Comparison of ENCODE assay signal across 11 cellular contexts in genomic region chr5:100840769-100841168, GRCh38.
DNase-seq lines count a peak whose midpoint lies in the region; ATAC-seq, FAIRE-seq and TF ChIP-seq lines count a peak whose summit lies in the region.
"Had no signal": no experiment of that assay in that cellular context is flagged by ENCODE, and none has a peak within 500 bp of the region (broad histone marks: within the 10 kb centered on the region; RNA-seq: fewer than 3 reads in every experiment).

No MANE protein-coding gene starts in this region.

- no peak for TF ChIP-seq POLR2A in A549 (IDR thresholded peaks at IDR 0.05; ENCODE audit: low read length)

- H3K4me3 ChIP-seq in A549: no peak overlapping the region
- H3K4me3 ChIP-seq: lower lobe of right lung had no signal

- ATAC-seq in A549 (no peak), GM18867 (IDR thresholded peaks at IDR 0.05; ENCODE audit: unreplicated experiment) (peak; percentile 37), HG03095 (IDR thresholded peaks at IDR 0.05; ENCODE audit: unreplicated experiment) (peak; percentile 32), SK-N-SH treated with all-trans-retinoic acid at 6 μM for 48 hours (no peak), HG03469 (IDR thresholded peaks at IDR 0.05; ENCODE audit: unreplicated experiment) (no peak)
- ATAC-seq: Right ventricle myocardium inferior had no signal

- H3K27ac ChIP-seq in A549: peak overlapping the region; percentile 61 to 66; a peak in 5 of 6 replicates

- H3K36me3 Mint-ChIP-seq in activated naive CD8-positive, alpha-beta T cell treated with anti-CD3 and anti-CD28 coated beads for 36 hours: peaks cover 33% of the 10 kb centered on the region
- H3K36me3 Mint-ChIP-seq in progenitor cell of endocrine pancreas (ENCODE audit: insufficient read depth): no peaks in the 10 kb centered on the region

- no peak overlapping the region for H3K4me3 Mint-ChIP-seq in activated naive CD8-positive, alpha-beta T cell treated with anti-CD3 and anti-CD28 coated beads for 36 hours
- no peak overlapping the region for H3K4me3 Mint-ChIP-seq in progenitor cell of endocrine pancreas (ENCODE audit: low read depth)

- no peak for TF ChIP-seq EP300 in A549 (IDR thresholded peaks at IDR 0.05)

- TF ChIP-seq CTCF in A549 (IDR thresholded peaks at IDR 0.05) (no peak), progenitor cell of endocrine pancreas (IDR thresholded peaks at IDR 0.05; ENCODE audit: unreplicated experiment) (no peak)

- TF ChIP-seq RAD21 in A549 (conservative IDR thresholded peaks at IDR 0.05 in 1 of 2, IDR thresholded peaks at IDR 0.05 in 1 of 2): no peak

- no peaks in the 10 kb centered on the region for H3K27me3 Mint-ChIP-seq in activated naive CD8-positive, alpha-beta T cell treated with anti-CD3 and anti-CD28 coated beads for 36 hours
- no peaks in the 10 kb centered on the region for H3K27me3 Mint-ChIP-seq in progenitor cell of endocrine pancreas

- WGBS in A549 (ENCODE audit: missing lambda C conversion rate): 24% methylated on average over 1 of the region's 1 CpG

- H3K9me3 Mint-ChIP-seq in activated naive CD8-positive, alpha-beta T cell treated with anti-CD3 and anti-CD28 coated beads for 36 hours: peaks cover 3% of the 10 kb centered on the region
- H3K9me3 Mint-ChIP-seq in progenitor cell of endocrine pancreas (ENCODE audit: low read depth): no peaks in the 10 kb centered on the region

- peak overlapping the region; percentile 68 for H3K4me2 ChIP-seq in A549

- H3K9me3 ChIP-seq in A549: no peaks in the 10 kb centered on the region
- H3K9me3 ChIP-seq: lower lobe of right lung had no signal

- POLR2A ChIA-PET in A549 (lab: Yijun Ruan, JAX): no interaction called here

- H3K4me1 ChIP-seq in A549: peaks cover 43% of the 10 kb centered on the region

- peak overlapping the region; percentile 90 for H3K27ac Mint-ChIP-seq in activated naive CD8-positive, alpha-beta T cell treated with anti-CD3 and anti-CD28 coated beads for 36 hours
- no peak overlapping the region for H3K27ac Mint-ChIP-seq in progenitor cell of endocrine pancreas

- peaks cover 62% of the 10 kb centered on the region for H3K4me1 Mint-ChIP-seq in activated naive CD8-positive, alpha-beta T cell treated with anti-CD3 and anti-CD28 coated beads for 36 hours
- peaks cover 5% of the 10 kb centered on the region for H3K4me1 Mint-ChIP-seq in progenitor cell of endocrine pancreas (ENCODE audit: low read depth)

- no peak for FAIRE-seq in A549 (lab: Jason Lieb, UNC)

- CTCF ChIA-PET in A549 (lab: Yijun Ruan, JAX): interaction anchor here (1.0 to 1.7 kb wide), 3 partner anchors 12 to 47 kb away, joined by 3 to 5 read pairs (median 3); no protein-coding TSS in a partner anchor

- no peak for DNase-seq in A549 (ENCODE audit: low read depth in 1 of 2, low spot score in 1 of 2)
- DNase-seq in activated naive CD8-positive, alpha-beta T cell treated with anti-CD3 and anti-CD28 coated beads for 36 hours: no peak
- DNase-seq in progenitor cell of endocrine pancreas (ENCODE audit: low spot score, unreplicated experiment): no peak
- DNase-seq in activated gamma-delta T cell (lab: John Stamatoyannopoulos, UW): no peak
- DNase-seq: lower lobe of right lung, MM.1S had no signal

TF ChIP-seq in A549, 52 proteins besides CTCF, POLR2A, EP300 and RAD21:
- TF ChIP-seq RARB (CRISPR knock-in tag; IDR thresholded peaks at IDR 0.05) (no peak), SREBF2 (IDR thresholded peaks at IDR 0.05) (no peak), KDM1A (IDR thresholded peaks at IDR 0.05; ENCODE audit: low read depth) (no peak), ZFP36 (IDR thresholded peaks at IDR 0.05; ENCODE audit: borderline replicate concordance, partially characterized antibody) (no peak), MYC (IDR thresholded peaks at IDR 0.05; ENCODE audit: borderline replicate concordance, low read length) (no peak), EHF (CRISPR knock-in tag; IDR thresholded peaks at IDR 0.05) (no peak), MAZ (IDR thresholded peaks at IDR 0.05; ENCODE audit: borderline replicate concordance, low read depth, low read length) (no peak), USF2 (IDR thresholded peaks at IDR 0.05) (no peak), NPAS2 (CRISPR knock-in tag; IDR thresholded peaks at IDR 0.05; ENCODE audit: borderline replicate concordance) (no peak), CBX2 (IDR thresholded peaks at IDR 0.05; ENCODE audit: borderline replicate concordance, low read depth) (no peak), HOXB5 (CRISPR knock-in tag; IDR thresholded peaks at IDR 0.05) (no peak), MAX (IDR thresholded peaks at IDR 0.05) (no peak)

TF ChIP-seq in SK-N-SH treated with all-trans-retinoic acid at 6 μM for 48 hours, 23 proteins besides CTCF, POLR2A, EP300 and RAD21:
- TF ChIP-seq SNAI2 (CRISPR knock-in tag; IDR thresholded peaks at IDR 0.05) (no peak), OSR1 (CRISPR knock-in tag; IDR thresholded peaks at IDR 0.05) (no peak), ESRRG (CRISPR knock-in tag; IDR thresholded peaks at IDR 0.05) (no peak), CSDC2 (CRISPR knock-in tag; IDR thresholded peaks at IDR 0.05) (no peak), CSRNP3 (CRISPR knock-in tag; IDR thresholded peaks at IDR 0.05) (no peak), ISL1 (CRISPR knock-in tag; IDR thresholded peaks at IDR 0.05) (no peak), ZNF8 (CRISPR knock-in tag; IDR thresholded peaks at IDR 0.05) (no peak), RARB (CRISPR knock-in tag; IDR thresholded peaks at IDR 0.05) (no peak), ZC3H10 (CRISPR knock-in tag; IDR thresholded peaks at IDR 0.05) (no peak), PPARA (CRISPR knock-in tag; IDR thresholded peaks at IDR 0.05; ENCODE audit: borderline replicate concordance) (no peak)
TF ChIP-seq in SK-N-SH treated with all-trans-retinoic acid at 6 μM for 48 hours: peak in this region for 0.

Comparison
In these comparisons a context has a peak if more than half of its experiments do, and no peak if none do; other contexts are left out.
1. ATAC-seq: peak in GM18867 (single experiment) and HG03095 (single experiment); none in A549 (0 of 2), SK-N-SH treated with all-trans-retinoic acid at 6 μM for 48 hours (single experiment) and HG03469 (single experiment).